In the genomic region with DNA sequence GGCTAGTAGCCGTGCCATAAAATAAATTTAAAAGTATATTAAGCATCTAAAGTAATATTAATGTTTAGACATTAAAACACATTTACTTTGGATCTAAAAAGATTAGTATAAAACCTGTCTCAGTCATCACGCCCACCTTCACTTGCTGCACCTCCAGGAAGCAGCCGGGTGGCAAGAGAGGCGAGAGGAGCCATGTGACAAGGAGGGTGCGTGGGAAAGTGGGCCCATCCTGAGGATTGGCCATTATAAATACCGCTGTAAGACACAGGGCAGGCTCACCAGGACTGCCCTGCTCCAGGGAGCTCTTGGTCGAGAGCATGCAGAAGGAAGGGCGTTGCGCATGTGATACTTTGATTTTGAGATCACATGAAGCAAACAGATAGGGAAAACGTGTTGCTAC, we compare ENCODE assay signal across 13 cellular contexts. TPM values are rescaled to one million over a fixed set of nuclear protein-coding genes. Genes with fewer than 3 reads are reported as not detected.
"Had no signal": no experiment of that assay in that cellular context is flagged by ENCODE, and none has a peak within 500 bp of the region (broad histone marks: within the 10 kb centered on the region; RNA-seq: fewer than 3 reads in every experiment).

No MANE protein-coding gene starts in this region.

- ATAC-seq: HCT116, HepG2, K562 had no signal

- H3K27ac Mint-ChIP-seq: HFFc6 had no signal

- H3K4me3 ChIP-seq: GM23248, HAP-1, K562 had no signal

- H3K9me3 ChIP-seq: HAP-1 had no signal

- H2AFZ ChIP-seq: GM23248 had no signal

- DNase-seq: GM23248, GOT3, H7, HFFc6, IMR-90, KG1 had no signal

- H3K4me1 ChIP-seq: HAP-1 had no signal

- H3K4me3 Mint-ChIP-seq: HFFc6 had no signal

- H3K27ac ChIP-seq: GM23248, HL-60 had no signal

- H3K36me3 ChIP-seq: HAP-1 had no signal

RNA-seq across cellular contexts. Expression of a gene that starts 34.4 kb away (rescaled TPM):
- total RNA-seq: GM23248, H4, HFFc6, HT1080, IMR-90, K562 had no signal
